ENCODE assay signal across 18 cellular contexts in genomic region chr5:168327451-168327850, GRCh38.
"Had no signal": no experiment of that assay in that cellular context is flagged by ENCODE, and none has a peak within 500 bp of the region (broad histone marks: within the 10 kb centered on the region; RNA-seq: fewer than 3 reads in every experiment).

No MANE protein-coding gene starts in this region.

- H3K9me3 Mint-ChIP-seq: activated CD4-positive, alpha-beta T cell treated with anti-CD3 and anti-CD28 coated beads, Interleukin-2, amount 10 ng/mL, durations not matched to agents 24 days and 14 days; activated naive CD8-positive, alpha-beta T cell treated with anti-CD3 and anti-CD28 coated beads, Interleukin-2, amount 50 U/mL, for 24 hours had no signal

- H3K36me3 Mint-ChIP-seq: naive B cell had no signal

- H3K4me3 ChIP-seq: gastrocnemius medialis, heart left ventricle, lung, tibial nerve had no signal

- H3K27ac ChIP-seq: gastrocnemius medialis, heart left ventricle, tibial nerve had no signal

- H3K36me3 ChIP-seq: gastrocnemius medialis, heart left ventricle, tibial nerve had no signal

- H3K4me1 Mint-ChIP-seq: activated naive CD8-positive, alpha-beta T cell treated with anti-CD3 and anti-CD28 coated beads, Interleukin-2, amount 50 U/mL, for 24 hours had no signal

- H3K27ac Mint-ChIP-seq: activated CD4-positive, alpha-beta T cell treated with anti-CD3 and anti-CD28 coated beads, Interleukin-2, amount 10 ng/mL, durations not matched to agents 24 days and 14 days; activated naive CD8-positive, alpha-beta T cell treated with anti-CD3 and anti-CD28 coated beads, Interleukin-2, amount 50 U/mL, for 24 hours had no signal

- H3K4me1 ChIP-seq: gastrocnemius medialis, heart left ventricle had no signal

- H3K4me3 Mint-ChIP-seq: activated CD4-positive, alpha-beta T cell treated with anti-CD3 and anti-CD28 coated beads, Interleukin-2, amount 10 ng/mL, durations not matched to agents 24 days and 14 days; activated naive CD8-positive, alpha-beta T cell treated with anti-CD3 and anti-CD28 coated beads, Interleukin-2, amount 50 U/mL, for 24 hours; naive B cell had no signal

- H3K27me3 ChIP-seq: tibial nerve had no signal

- DNase-seq: activated CD4-positive, alpha-beta T cell treated with anti-CD3 and anti-CD28 coated beads, Interleukin-2, amount 10 ng/mL, durations not matched to agents 24 days and 14 days; activated CD4-positive, CD25-positive, alpha-beta regulatory T cell; activated naive CD4-positive, alpha-beta T cell treated with Interleukin-2 at 50 U/mL for 16 hours; activated naive CD8-positive, alpha-beta T cell treated with anti-CD3 and anti-CD28 coated beads, Interleukin-2, amount 50 U/mL, for 24 hours; aorta; dermis blood vessel endothelial cell; gastrocnemius medialis; heart left ventricle; left colon; naive B cell; stimulated activated CD4-positive, alpha-beta T cell treated with anti-CD3 and anti-CD28 coated beads, Interleukin-4, amount 100 ng/mL, for 1 hour; stimulated activated naive CD4-positive, alpha-beta T cell; substantia nigra; T-helper 2 cell had no signal

- ATAC-seq: activated naive CD8-positive, alpha-beta T cell treated with anti-CD3 and anti-CD28 coated beads, Interleukin-2, amount 50 U/mL, for 24 hours; gastrocnemius medialis; heart left ventricle; left colon had no signal

- FAIRE-seq: bronchial epithelial cell, TTC549 had no signal

- H3K9me3 ChIP-seq: gastrocnemius medialis, heart left ventricle, tibial nerve had no signal
